Comparison of ENCODE assay signal across 10 cellular contexts in genomic region chr1:229117664-229118300, GRCh38.
DNase-seq lines count a peak whose midpoint lies in the region; ATAC-seq and TF ChIP-seq lines count a peak whose summit lies in the region.
"Had no signal": no experiment of that assay in that cellular context is flagged by ENCODE, and none has a peak within 500 bp of the region (broad histone marks: within the 10 kb centered on the region; RNA-seq: fewer than 3 reads in every experiment).

No MANE protein-coding gene starts in this region.

- CTCF ChIA-PET in activated CD4-positive, alpha-beta T cell treated with anti-CD3 and anti-CD28 coated beads, Interleukin-2, amount 10 ng/mL, durations not matched to agents 7 days and 5 days (lab: Charles Lee), result no interaction called here

- ATAC-seq in gastroesophageal sphincter (peak; percentile 81), psoas muscle (no peak), HG03469 (IDR thresholded peaks at IDR 0.05; ENCODE audit: unreplicated experiment) (no peak), GM19324 (IDR thresholded peaks at IDR 0.05; ENCODE audit: low FRiP score, unreplicated experiment) (no peak), HG03460 (IDR thresholded peaks at IDR 0.05; ENCODE audit: unreplicated experiment) (no peak)

- POLR2A ChIA-PET in activated CD4-positive, alpha-beta T cell treated with anti-CD3 and anti-CD28 coated beads, Interleukin-2, amount 10 ng/mL, durations not matched to agents 7 days and 5 days (lab: Charles Lee), result no interaction called here

- no peak overlapping the region for H3K27ac Mint-ChIP-seq in activated CD4-positive, alpha-beta T cell treated with anti-CD3 and anti-CD28 coated beads, Interleukin-2, amount 10 ng/mL, durations not matched to agents 7 days and 5 days
- H3K27ac Mint-ChIP-seq: activated naive CD8-positive, alpha-beta T cell treated with anti-CD3 and anti-CD28 coated beads for 36 hours had no signal

- H3K36me3 Mint-ChIP-seq in activated CD4-positive, alpha-beta T cell treated with anti-CD3 and anti-CD28 coated beads, Interleukin-2, amount 10 ng/mL, durations not matched to agents 7 days and 5 days (ENCODE audit: low read depth), result no peaks in the 10 kb centered on the region
- H3K36me3 Mint-ChIP-seq: activated naive CD8-positive, alpha-beta T cell treated with anti-CD3 and anti-CD28 coated beads for 36 hours had no signal

- no peaks in the 10 kb centered on the region for H3K27me3 ChIP-seq in gastroesophageal sphincter
- H3K27me3 ChIP-seq in psoas muscle (ENCODE audit: insufficient read depth in 3 of 3, low read length in 2 of 3), result no peaks in the 10 kb centered on the region

- peaks cover 0 to 68% (median 7%) of the 10 kb centered on the region in 3 donors for H3K4me1 ChIP-seq in gastroesophageal sphincter
- no peaks in the 10 kb centered on the region for H3K4me1 ChIP-seq in psoas muscle

- H3K36me3 ChIP-seq in gastroesophageal sphincter (no peaks in the 10 kb centered on the region), psoas muscle (ENCODE audit: insufficient read depth in 1 of 2, low read depth in 1 of 2) (no peaks in the 10 kb centered on the region)

- DNase-seq in DMS153 (lab: John Stamatoyannopoulos, UW) (peak; percentile 28), NCI-H446 treated with DMSO at 0.1 percent for 48 hours (lab: John Stamatoyannopoulos, UW) (peak; percentile 16), psoas muscle (peak; percentile 43 to 62)
- no peak for DNase-seq in activated CD4-positive, alpha-beta T cell treated with anti-CD3 and anti-CD28 coated beads, Interleukin-2, amount 10 ng/mL, durations not matched to agents 7 days and 5 days
- DNase-seq: activated naive CD8-positive, alpha-beta T cell treated with anti-CD3 and anti-CD28 coated beads for 36 hours; stimulated activated CD4-positive, alpha-beta T cell treated with anti-CD3 and anti-CD28 coated beads, Interleukin-4, amount 100 ng/mL, for 4 hours had no signal

- intact Hi-C loops in psoas muscle (cut with DNase I), result no loop called here

- peak overlapping the region in 1 of 2 donors; percentile 17 for H3K4me3 ChIP-seq in gastroesophageal sphincter
- no peak overlapping the region for H3K4me3 ChIP-seq in psoas muscle

- peaks cover 2% of the 10 kb centered on the region for H3K9me3 Mint-ChIP-seq in activated CD4-positive, alpha-beta T cell treated with anti-CD3 and anti-CD28 coated beads, Interleukin-2, amount 10 ng/mL, durations not matched to agents 7 days and 5 days
- H3K9me3 Mint-ChIP-seq: activated naive CD8-positive, alpha-beta T cell treated with anti-CD3 and anti-CD28 coated beads for 36 hours had no signal

- peak overlapping the region; percentile 86 to 90 (median 88) for H3K27ac ChIP-seq in gastroesophageal sphincter
- H3K27ac ChIP-seq in psoas muscle, result no peak overlapping the region

- peaks cover 11% of the 10 kb centered on the region for H3K4me1 Mint-ChIP-seq in activated CD4-positive, alpha-beta T cell treated with anti-CD3 and anti-CD28 coated beads, Interleukin-2, amount 10 ng/mL, durations not matched to agents 7 days and 5 days
- H3K4me1 Mint-ChIP-seq: activated naive CD8-positive, alpha-beta T cell treated with anti-CD3 and anti-CD28 coated beads for 36 hours had no signal

- H3K4me3 Mint-ChIP-seq in activated CD4-positive, alpha-beta T cell treated with anti-CD3 and anti-CD28 coated beads, Interleukin-2, amount 10 ng/mL, durations not matched to agents 7 days and 5 days, result no peak overlapping the region
- H3K4me3 Mint-ChIP-seq: activated naive CD8-positive, alpha-beta T cell treated with anti-CD3 and anti-CD28 coated beads for 36 hours had no signal

- TF ChIP-seq CTCF in gastroesophageal sphincter (IDR thresholded peaks at IDR 0.05) (no peak), psoas muscle (IDR thresholded peaks at IDR 0.05) (no peak)

- TF ChIP-seq POLR2A in gastroesophageal sphincter (IDR thresholded peaks at IDR 0.05), result no peak

- H3K9me3 ChIP-seq in gastroesophageal sphincter (no peaks in the 10 kb centered on the region), psoas muscle (no peaks in the 10 kb centered on the region)

- TF ChIP-seq EP300 in gastroesophageal sphincter (IDR thresholded peaks at IDR 0.05), result no peak

- WGBS in gastroesophageal sphincter (ENCODE audit: low coverage in 1 of 2), 2 donors, result 15 to 23% methylated on average over 6 to 8 of the region's 14 CpGs
- WGBS in psoas muscle, 3 donors, result 40 to 64% (median 41%) methylated on average over 14 of the region's 14 CpGs

- H3K27me3 Mint-ChIP-seq in activated CD4-positive, alpha-beta T cell treated with anti-CD3 and anti-CD28 coated beads, Interleukin-2, amount 10 ng/mL, durations not matched to agents 7 days and 5 days, result no peaks in the 10 kb centered on the region
- H3K27me3 Mint-ChIP-seq: activated naive CD8-positive, alpha-beta T cell treated with anti-CD3 and anti-CD28 coated beads for 36 hours had no signal
